ENCODE assay signal across 8 cellular contexts in genomic region chr10:102119417-102120141, GRCh38. TPM values are rescaled to one million over a fixed set of nuclear protein-coding genes. Genes with fewer than 3 reads are reported as not detected.
DNase-seq lines count a peak whose midpoint lies in the region; ATAC-seq and TF ChIP-seq lines count a peak whose summit lies in the region.

No MANE protein-coding gene starts in this region.

- no peaks in the 10 kb centered on the region for H3K36me3 ChIP-seq in HCT116 (ENCODE audit: control insufficient read depth in 1 of 2, insufficient read depth in 2 of 2, low read length in 2 of 2)
- no peaks in the 10 kb centered on the region for H3K36me3 ChIP-seq in SJCRH30
- H3K36me3 ChIP-seq in ascending aorta = no peaks in the 10 kb centered on the region
- H3K36me3 ChIP-seq in parathyroid adenoma (ENCODE audit: control insufficient read depth, insufficient read depth, low read length) = no peaks in the 10 kb centered on the region

- H3K36me3 Mint-ChIP-seq in CD14-positive monocyte = no peaks in the 10 kb centered on the region

- peaks cover 44% of the 10 kb centered on the region for H3K79me2 ChIP-seq in HCT116 (ENCODE audit: insufficient read depth, low read length)
- peaks cover 28% of the 10 kb centered on the region for H3K79me2 ChIP-seq in parathyroid adenoma

- no peaks in the 10 kb centered on the region for H3K9me3 ChIP-seq in HCT116 (ENCODE audit: control insufficient read depth in 1 of 2, insufficient read depth in 1 of 2, low read depth in 1 of 2, low read length in 2 of 2)
- no peaks in the 10 kb centered on the region for H3K9me3 ChIP-seq in SJCRH30 (replicated peaks)
- H3K9me3 ChIP-seq in ascending aorta = no peaks in the 10 kb centered on the region
- H3K9me3 ChIP-seq in parathyroid adenoma (ENCODE audit: control insufficient read depth, low read length) = no peaks in the 10 kb centered on the region

- TF ChIP-seq RAD21 in HCT116 (IDR thresholded peaks at IDR 0.05; ENCODE audit: low read depth) = no peak

- POLR2A ChIA-PET in HCT116 (lab: Charles Lee) = interaction anchor here (0.6 to 1.4 kb wide), 3 partner anchors 8 to 63 kb away, joined by 3 to 4 read pairs (median 4); no protein-coding TSS in a partner anchor

- H3K4me3 Mint-ChIP-seq in CD14-positive monocyte = peak overlapping the region; percentile 83 to 93

- peaks cover 58% of the 10 kb centered on the region for H3K4me1 Mint-ChIP-seq in CD14-positive monocyte

- H3K9me2 ChIP-seq in HCT116 (ENCODE audit: insufficient read depth) = no peaks in the 10 kb centered on the region

- H2AFZ ChIP-seq in HCT116 (ENCODE audit: low read depth, low read length, poor library complexity, severe bottlenecking) (peak overlapping the region; percentile 3), parathyroid adenoma (peak overlapping the region; percentile 76)

- TF ChIP-seq CTCF in CD14-positive monocyte (IDR thresholded peaks at IDR 0.05) (no peak), HCT116 (IDR thresholded peaks at IDR 0.05 in 2 of 3, conservative IDR thresholded peaks at IDR 0.05 in 1 of 3; ENCODE audit: borderline replicate concordance in 1 of 3, insufficient read depth in 1 of 3, low read depth in 2 of 3, low read length in 2 of 3) (no peak), ascending aorta (IDR thresholded peaks at IDR 0.05) (no peak), parathyroid adenoma (IDR thresholded peaks at IDR 0.05) (no peak)

- DNase-seq in CD14-positive monocyte (ENCODE audit: low spot score) (no peak), HCT116 (ENCODE audit: low read depth, low spot score) (peak; percentile 59), SJCRH30 (peak; percentile 82 to 84), ascending aorta (ENCODE audit: low spot score in 2 of 2) (peak; percentile 58 to 90), left cardiac atrium (peak; percentile 78), D341Med (ENCODE audit: low spot score) (no peak)

- H3K27ac ChIP-seq in HCT116 (ENCODE audit: low read depth, low read length) (peak overlapping the region; percentile 88), SJCRH30 (peak overlapping the region; percentile 65), ascending aorta (peak overlapping the region; percentile 98 to 100), parathyroid adenoma (peak overlapping the region; percentile 100)

- intact Hi-C loops in CD14-positive monocyte (cut with micrococcal nuclease) (loop anchor here in 1 of 2 donors (2.0 kb wide), 1 partner anchor 13 kb away; the partner anchor contains the start of gene PPRC1), HCT116 (cut with micrococcal nuclease) (no loop called here), ascending aorta (cut with DNase I) (loop anchor here (1.0 to 10.0 kb wide), 6 partner anchors 14 to 1935 kb away; partner anchors contain the start of genes BLOC1S2, ERLIN1, HPS6 and NOLC1), left cardiac atrium (cut with DNase I) (loop anchor here in 1 of 2 donors (5.0 kb wide), 1 partner anchor 47 kb away; no protein-coding TSS in a partner anchor)

- CTCF ChIA-PET in HCT116 (lab: Charles Lee) = interaction anchor here (0.8 to 1.4 kb wide), 4 partner anchors 19 to 279 kb away, joined by 3 read pairs; partner anchors contain the start of gene NOLC1

- H3K9ac ChIP-seq in HCT116 (ENCODE audit: low read length) (peak overlapping the region; percentile 82), parathyroid adenoma (peak overlapping the region; percentile 84)

- no peaks in the 10 kb centered on the region for H3K9me3 Mint-ChIP-seq in CD14-positive monocyte

- no peaks in the 10 kb centered on the region for H4K20me1 ChIP-seq in HCT116 (ENCODE audit: insufficient read depth)

- peaks cover 0 to 6% (median 3%) of the 10 kb centered on the region in 3 donors for H3K27me3 Mint-ChIP-seq in CD14-positive monocyte (ENCODE audit: low read depth in 3 of 3)

- H3K27ac Mint-ChIP-seq in CD14-positive monocyte = peak overlapping the region; percentile 84 to 95 (median 88)

- ATAC-seq in HCT116 = peak; percentile 45
- ATAC-seq in left cardiac atrium = peak; percentile 8 to 17
- ATAC-seq in GM19452 (IDR thresholded peaks at IDR 0.05; ENCODE audit: unreplicated experiment) = no peak

- RAD21 ChIA-PET in HCT116 (lab: Charles Lee; ENCODE audit: low non-redundant PET in 1 of 2, low total read pairs in 2 of 2, uncharacterized antibody in 2 of 2, unreplicated experiment in 2 of 2) = no interaction called here

- H3K4me3 ChIP-seq in HCT116 (replicated peaks in 1 of 2; ENCODE audit: low read depth in 1 of 2, low read length in 2 of 2) (peak overlapping the region; percentile 81 to 89), SJCRH30 (peak overlapping the region; percentile 72), ascending aorta (peak overlapping the region; percentile 88 to 94), parathyroid adenoma (ENCODE audit: low read depth, low read length) (peak overlapping the region; percentile 89)

- no TSS peak for BruUV-seq in HCT116 (replicated peaks; lab: Mats Ljungman, UMichigan)

- TF ChIP-seq POLR2A in HCT116 (IDR thresholded peaks at IDR 0.05; ENCODE audit: borderline replicate concordance, extremely low read depth, insufficient read depth, insufficient read length) = no peak

- H3K27me3 ChIP-seq in HCT116 (ENCODE audit: insufficient read depth, low read length) = no peaks in the 10 kb centered on the region
- H3K27me3 ChIP-seq in SJCRH30 = no peaks in the 10 kb centered on the region
- no peaks in the 10 kb centered on the region for H3K27me3 ChIP-seq in ascending aorta
- no peaks in the 10 kb centered on the region for H3K27me3 ChIP-seq in parathyroid adenoma (ENCODE audit: control insufficient read depth, insufficient read depth, low read length)

- H3K4me2 ChIP-seq in HCT116 (ENCODE audit: low read length) (peak overlapping the region; percentile 93), parathyroid adenoma (ENCODE audit: low read length) (peak overlapping the region; percentile 96)

- peaks cover 51 to 71% of the 10 kb centered on the region in 2 experiments for H3K4me1 ChIP-seq in HCT116 (ENCODE audit: control insufficient read depth in 1 of 2, insufficient read depth in 2 of 2, low read length in 2 of 2)
- peaks cover 35% of the 10 kb centered on the region for H3K4me1 ChIP-seq in SJCRH30
- peaks cover 27 to 42% of the 10 kb centered on the region in 2 donors for H3K4me1 ChIP-seq in ascending aorta
- peaks cover 43% of the 10 kb centered on the region for H3K4me1 ChIP-seq in parathyroid adenoma

TF ChIP-seq in HCT116, 20 proteins besides CTCF, POLR2A, EP300 and RAD21:
- TF ChIP-seq FOSL1 (IDR thresholded peaks at IDR 0.05; ENCODE audit: low read depth) (no peak), POLR2AphosphoS5 (IDR thresholded peaks at IDR 0.05; ENCODE audit: low read depth, low read length) (peak; percentile 31; the same call in 1 of the 2 replicates), EGR1 (IDR thresholded peaks at IDR 0.05; ENCODE audit: low read depth) (no peak)

RNA-seq across cellular contexts. Expression of gene LDB1, which starts 0.6 kb away (rescaled TPM):
- polyA plus RNA-seq in CD14-positive monocyte = 10 to 100 TPM in 1 of 2 donors, 1 to 10 TPM in 1; 8.7 to 21.9 TPM
- total RNA-seq in HCT116 (2021; ENCODE audit: unreplicated experiment) (63.9 TPM), ascending aorta (29.8 TPM), left cardiac atrium (10 to 100 TPM; 44.3 to 48.6 TPM)
- 55.1 and 61.6 TPM in 2 replicates for polyA plus RNA-seq in HCT116 (2012)
- 72.6 and 81.6 TPM in 2 replicates for total RNA-seq in SJCRH30 (2014; rRNA removed; shearing (Covaris generic))

RNA-seq across cellular contexts. Expression of gene PPRC1, which starts 13.3 kb away (rescaled TPM):
- polyA plus RNA-seq in CD14-positive monocyte = 1 to 10 TPM; 1.1 to 2.5 TPM
- 93.0 TPM for total RNA-seq in HCT116 (2021; ENCODE audit: unreplicated experiment)
- 54.7 and 57.7 TPM in 2 replicates for polyA plus RNA-seq in HCT116 (2012)
- total RNA-seq in SJCRH30 (2014; rRNA removed; shearing (Covaris generic)) = 61.0 and 63.0 TPM in 2 replicates
- 30.7 TPM for total RNA-seq in ascending aorta
- total RNA-seq in left cardiac atrium = 10 to 100 TPM; 11.2 to 29.5 TPM

RNA-seq across cellular contexts. Expression of gene NOLC1, which starts 32.6 kb away (rescaled TPM):
- polyA plus RNA-seq in CD14-positive monocyte = 10 to 100 TPM in 1 of 2 donors, 1 to 10 TPM in 1; 10.0 to 19.3 TPM
- total RNA-seq in HCT116 (2021; ENCODE audit: unreplicated experiment) = 231 TPM
- 108 and 121 TPM in 2 replicates for polyA plus RNA-seq in HCT116 (2012)
- 225 and 242 TPM in 2 replicates for total RNA-seq in SJCRH30 (2014; rRNA removed; shearing (Covaris generic))
- total RNA-seq in ascending aorta = 33.3 TPM
- 10 to 100 TPM; 26.3 to 37.6 TPM for total RNA-seq in left cardiac atrium

RNA-seq across cellular contexts. Expression of gene HPS6, which starts 54.4 kb away (rescaled TPM):
- 10 to 100 TPM; 23.6 to 27.3 TPM for polyA plus RNA-seq in CD14-positive monocyte
- total RNA-seq in HCT116 (2021; ENCODE audit: unreplicated experiment) (31.7 TPM), ascending aorta (39.9 TPM), left cardiac atrium (10 to 100 TPM; 10.1 to 12.1 TPM)
- 16.4 and 20.0 TPM in 2 replicates for polyA plus RNA-seq in HCT116 (2012)
- total RNA-seq in SJCRH30 (2014; rRNA removed; shearing (Covaris generic)) = 6.4 and 7.0 TPM in 2 replicates

Comparison
In these comparisons a context has a peak if more than half of its experiments do, and no peak if none do; other contexts are left out.
1. DNase-seq: peak in HCT116 (single experiment), SJCRH30 (2 of 2), ascending aorta (2 of 2) and left cardiac atrium (single experiment); none in CD14-positive monocyte (single experiment) and D341Med (single experiment).
2. Peak in every context shown above with its lines, with median percentiles within 50 percentile points of each other: H3K27ac ChIP-seq and H3K4me3 ChIP-seq.